ENCODE assay signal across 1 cellular context in genomic region chr2:219595250-219595649, GRCh38.
TF ChIP-seq lines count a peak whose summit lies in the region.

No MANE protein-coding gene starts in this region.

TF ChIP-seq in HEK293, 187 proteins besides CTCF, POLR2A, EP300 and RAD21 (continued from another document):
- TF ChIP-seq PRDM10 (tag by site-specific recombination; IDR thresholded peaks at IDR 0.05) (peak; percentile 58), ZFP37 (tag by site-specific recombination; IDR thresholded peaks at IDR 0.05) (no peak), HOXA7 (CRISPR knock-in tag; IDR thresholded peaks at IDR 0.05; ENCODE audit: borderline replicate concordance) (no peak), ZNF639 (tag by site-specific recombination; IDR thresholded peaks at IDR 0.05) (no peak), ZNF548 (tag by site-specific recombination; IDR thresholded peaks at IDR 0.05) (no peak), SCRT2 (tag by site-specific recombination; IDR thresholded peaks at IDR 0.05) (peak; percentile 63), ZNF76 (tag by site-specific recombination; IDR thresholded peaks at IDR 0.05; ENCODE audit: borderline replicate concordance, low read depth) (no peak), ZNF335 (tag by site-specific recombination; conservative IDR thresholded peaks at IDR 0.05) (peak; percentile 36), ZNF398 (tag by site-specific recombination; IDR thresholded peaks at IDR 0.05) (peak; percentile 34; the same call in 1 of the 2 replicates)
